In genomic region chr10:22615819-22616499, GRCh38 we compare ENCODE assay signal across 8 cellular contexts.
A peak's percentile ranks its signal among the peaks of the same experiment; 100 is the strongest.
DNase-seq lines count a peak whose midpoint lies in the region; ATAC-seq and TF ChIP-seq lines count a peak whose summit lies in the region.

No MANE protein-coding gene starts in this region.

- peak overlapping the region; percentile 68; the same call in 1 of the 2 replicates for H3K27ac Mint-ChIP-seq in HFFc6
- peak overlapping the region; percentile 92 for H3K27ac Mint-ChIP-seq in activated T-cell treated with anti-CD3 and anti-CD28 coated beads, Interleukin-2, amount 50 U/mL, for 72 hours
- peak overlapping the region; percentile 95 for H3K27ac Mint-ChIP-seq in stimulated activated naive CD8-positive, alpha-beta T cell treated with anti-CD3 and anti-CD28 coated beads, Interleukin-15, Interleukin-2, amounts not matched to agents 100 ng/mL and 50 ng/mL, for 24 hours

- no peaks in the 10 kb centered on the region for H3K27me3 Mint-ChIP-seq in HFFc6 (ENCODE audit: insufficient read depth)
- no peaks in the 10 kb centered on the region for H3K27me3 Mint-ChIP-seq in activated T-cell treated with anti-CD3 and anti-CD28 coated beads, Interleukin-2, amount 50 U/mL, for 72 hours (ENCODE audit: low read depth)
- no peaks in the 10 kb centered on the region for H3K27me3 Mint-ChIP-seq in stimulated activated naive CD8-positive, alpha-beta T cell treated with anti-CD3 and anti-CD28 coated beads, Interleukin-15, Interleukin-2, amounts not matched to agents 100 ng/mL and 50 ng/mL, for 24 hours

- H3K27ac ChIP-seq in right atrium auricular region: peak overlapping the region; percentile 28 to 80

- DNase-seq in activated CD4-positive, alpha-beta T cell treated with anti-CD3 and anti-CD28 coated beads for 4 hours: peak; percentile 28 to 32
- DNase-seq in activated CD4-positive, alpha-beta T cell treated with anti-CD3 and anti-CD28 coated beads for 1 hour: no peak
- DNase-seq in HFFc6 (no peak), NCI-H146 (lab: John Stamatoyannopoulos, UW) (peak; percentile 84), right atrium auricular region (ENCODE audit: low spot score) (no peak), cerebellar cortex (ENCODE audit: low spot score) (no peak)
- DNase-seq in activated T-cell treated with anti-CD3 and anti-CD28 coated beads, Interleukin-2, amount 50 U/mL, for 72 hours: peak in 1 of 2 donors; percentile 37

- no peaks in the 10 kb centered on the region for H3K9me3 ChIP-seq in right atrium auricular region

- H3K4me1 Mint-ChIP-seq in HFFc6 (ENCODE audit: low read depth): peaks cover 79% of the 10 kb centered on the region
- peaks cover 94% of the 10 kb centered on the region for H3K4me1 Mint-ChIP-seq in activated T-cell treated with anti-CD3 and anti-CD28 coated beads, Interleukin-2, amount 50 U/mL, for 72 hours (ENCODE audit: low read depth)
- H3K4me1 Mint-ChIP-seq in stimulated activated naive CD8-positive, alpha-beta T cell treated with anti-CD3 and anti-CD28 coated beads, Interleukin-15, Interleukin-2, amounts not matched to agents 100 ng/mL and 50 ng/mL, for 24 hours (ENCODE audit: low read depth): peaks cover 100% of the 10 kb centered on the region

- no peaks in the 10 kb centered on the region for H3K27me3 ChIP-seq in right atrium auricular region

- peaks cover 2 to 60% of the 10 kb centered on the region in 2 donors for H3K4me1 ChIP-seq in right atrium auricular region

- H3K36me3 Mint-ChIP-seq in HFFc6 (ENCODE audit: low read depth): peaks cover 25% of the 10 kb centered on the region
- no peaks in the 10 kb centered on the region for H3K36me3 Mint-ChIP-seq in activated T-cell treated with anti-CD3 and anti-CD28 coated beads, Interleukin-2, amount 50 U/mL, for 72 hours (ENCODE audit: insufficient read depth in 2 of 2)
- peaks cover 21% of the 10 kb centered on the region for H3K36me3 Mint-ChIP-seq in stimulated activated naive CD8-positive, alpha-beta T cell treated with anti-CD3 and anti-CD28 coated beads, Interleukin-15, Interleukin-2, amounts not matched to agents 100 ng/mL and 50 ng/mL, for 24 hours (ENCODE audit: low read depth)

- no peak for TF ChIP-seq CTCF in HFFc6 (IDR thresholded peaks at IDR 0.05)
- no peak for TF ChIP-seq CTCF in right atrium auricular region (IDR thresholded peaks at IDR 0.05)

- no peaks in the 10 kb centered on the region for H3K9me3 Mint-ChIP-seq in HFFc6
- no peaks in the 10 kb centered on the region for H3K9me3 Mint-ChIP-seq in activated T-cell treated with anti-CD3 and anti-CD28 coated beads, Interleukin-2, amount 50 U/mL, for 72 hours
- H3K9me3 Mint-ChIP-seq in stimulated activated naive CD8-positive, alpha-beta T cell treated with anti-CD3 and anti-CD28 coated beads, Interleukin-15, Interleukin-2, amounts not matched to agents 100 ng/mL and 50 ng/mL, for 24 hours: no peaks in the 10 kb centered on the region

- peak overlapping the region; percentile 74; the same call in 1 of the 2 replicates for H3K4me3 Mint-ChIP-seq in HFFc6
- H3K4me3 Mint-ChIP-seq in activated T-cell treated with anti-CD3 and anti-CD28 coated beads, Interleukin-2, amount 50 U/mL, for 72 hours: peak overlapping the region; percentile 62 to 84
- peak overlapping the region; percentile 77 for H3K4me3 Mint-ChIP-seq in stimulated activated naive CD8-positive, alpha-beta T cell treated with anti-CD3 and anti-CD28 coated beads, Interleukin-15, Interleukin-2, amounts not matched to agents 100 ng/mL and 50 ng/mL, for 24 hours

- peak overlapping the region in 1 of 2 donors; percentile 13 for H3K4me3 ChIP-seq in right atrium auricular region

- no peaks in the 10 kb centered on the region for H3K36me3 ChIP-seq in right atrium auricular region

- peak; percentile 21 to 32 for ATAC-seq in activated T-cell treated with anti-CD3 and anti-CD28 coated beads, Interleukin-2, amount 50 U/mL, for 72 hours (replicated peaks in 1 of 2)

Comparison
In these comparisons a context has a peak if more than half of its experiments do, and no peak if none do; other contexts are left out.
1. DNase-seq: peak in activated CD4-positive, alpha-beta T cell treated with anti-CD3 and anti-CD28 coated beads for 4 hours (2 of 2) and NCI-H146 (single experiment); none in activated CD4-positive, alpha-beta T cell treated with anti-CD3 and anti-CD28 coated beads for 1 hour (single experiment), HFFc6 (single experiment), right atrium auricular region (single experiment) and cerebellar cortex (single experiment).
2. Peak in every context shown above with its lines, with median percentiles within 50 percentile points of each other: H3K27ac Mint-ChIP-seq and H3K4me3 Mint-ChIP-seq.